23 cellular contexts compared by ENCODE assay signal in genomic region chr12:121439715-121440114, GRCh38.
"Had no signal": no experiment of that assay in that cellular context is flagged by ENCODE, and none has a peak within 500 bp of the region (broad histone marks: within the 10 kb centered on the region; RNA-seq: fewer than 3 reads in every experiment).

No MANE protein-coding gene starts in this region.

- H3K4me3 ChIP-seq: lower lobe of right lung, transverse colon had no signal

- H3K9me3 ChIP-seq: lower lobe of right lung, transverse colon had no signal

- H3K27ac Mint-ChIP-seq: activated naive CD8-positive, alpha-beta T cell treated with anti-CD3 and anti-CD28 coated beads, Interleukin-2, amount 50 U/mL, for 24 hours; activated T-helper 2 cell treated with anti-CD3 and anti-CD28 coated beads, Interferon-gamma antibody, Interleukin-2, Interleukin-4, amounts not matched to agents 10 μg/mL and 5 μg/mL and 100 μg/mL, durations not matched to agents 14 hours and 24 hours and 36 hours; natural killer cell; T-helper 1 cell treated with Interleukin-12 subunit alpha and Interleukin-12 subunit beta and Interleukin-4 antibody, amounts not matched to agents 30 μg/mL and 1 μg/mL, for 36 hours had no signal

- H3K9me3 Mint-ChIP-seq: natural killer cell had no signal

- H3K4me1 Mint-ChIP-seq: natural killer cell had no signal

- DNase-seq: activated CD4-positive, alpha-beta T cell treated with anti-CD3 and anti-CD28 coated beads, Interleukin-2, amount 50 U/mL, for 4 hours; activated CD4-positive, CD25-positive, alpha-beta regulatory T cell treated with anti-CD3 and anti-CD28 coated beads, Interleukin-2, amount 50 U/mL, for 72 hours; activated naive CD4-positive, alpha-beta T cell treated with Interleukin-2 at 50 U/mL for 16 hours; activated naive CD8-positive, alpha-beta T cell treated with anti-CD3 and anti-CD28 coated beads, Interleukin-2, amount 50 U/mL, for 24 hours; activated T-cell treated with anti-CD3 and anti-CD28 coated beads for 4 hours; aorta; brain microvascular endothelial cell; effector memory CD4-positive, alpha-beta T cell; foreskin keratinocyte; glutamatergic neuron; islet precursor cell; lower lobe of right lung; natural killer cell; retina; SIG-M5; stimulated activated CD4-positive, alpha-beta T cell treated with anti-CD3 and anti-CD28 coated beads, Interleukin-12 subunit alpha, Interleukin-12 subunit beta, amount 100 ng/mL, for 4 hours; stimulated activated CD4-positive, alpha-beta T cell treated with anti-CD3 and anti-CD28 coated beads, Interleukin-1b, Interleukin-23, amount 100 ng/mL, for 48 hours; stimulated activated naive CD8-positive, alpha-beta T cell treated with anti-CD3 and anti-CD28 coated beads, Interleukin-15, Interleukin-2, amounts not matched to agents 100 U/mL and 50 U/mL, for 24 hours; transverse colon had no signal

- H3K4me1 ChIP-seq: foreskin keratinocyte, lower lobe of right lung had no signal

- H3K27me3 ChIP-seq: brain microvascular endothelial cell, foreskin keratinocyte, transverse colon had no signal

- H3K27me3 Mint-ChIP-seq: activated naive CD8-positive, alpha-beta T cell treated with anti-CD3 and anti-CD28 coated beads, Interleukin-2, amount 50 U/mL, for 24 hours; dendritic cell treated with granulocyte-macrophage colony-stimulating factor and Interleukin-4, amounts not matched to agents 40 ng/mL and 50 ng/mL, for 4 days had no signal

- ATAC-seq: activated naive CD8-positive, alpha-beta T cell treated with anti-CD3 and anti-CD28 coated beads, Interleukin-2, amount 50 U/mL, for 24 hours; foreskin keratinocyte; lower lobe of right lung; natural killer cell; stimulated activated naive CD8-positive, alpha-beta T cell treated with anti-CD3 and anti-CD28 coated beads, Interleukin-15, Interleukin-2, amounts not matched to agents 100 U/mL and 50 U/mL, for 24 hours had no signal

- H3K27ac ChIP-seq: brain microvascular endothelial cell, epithelial cell of prostate, foreskin keratinocyte, lower lobe of right lung, transverse colon had no signal

- H3K4me3 Mint-ChIP-seq: activated naive CD8-positive, alpha-beta T cell treated with anti-CD3 and anti-CD28 coated beads, Interleukin-2, amount 50 U/mL, for 24 hours; dendritic cell treated with granulocyte-macrophage colony-stimulating factor and Interleukin-4, amounts not matched to agents 40 ng/mL and 50 ng/mL, for 4 days; natural killer cell; T-helper 1 cell treated with Interleukin-12 subunit alpha and Interleukin-12 subunit beta and Interleukin-4 antibody, amounts not matched to agents 30 μg/mL and 1 μg/mL, for 36 hours had no signal
